15 cellular contexts compared by ENCODE assay signal in the genomic region with DNA sequence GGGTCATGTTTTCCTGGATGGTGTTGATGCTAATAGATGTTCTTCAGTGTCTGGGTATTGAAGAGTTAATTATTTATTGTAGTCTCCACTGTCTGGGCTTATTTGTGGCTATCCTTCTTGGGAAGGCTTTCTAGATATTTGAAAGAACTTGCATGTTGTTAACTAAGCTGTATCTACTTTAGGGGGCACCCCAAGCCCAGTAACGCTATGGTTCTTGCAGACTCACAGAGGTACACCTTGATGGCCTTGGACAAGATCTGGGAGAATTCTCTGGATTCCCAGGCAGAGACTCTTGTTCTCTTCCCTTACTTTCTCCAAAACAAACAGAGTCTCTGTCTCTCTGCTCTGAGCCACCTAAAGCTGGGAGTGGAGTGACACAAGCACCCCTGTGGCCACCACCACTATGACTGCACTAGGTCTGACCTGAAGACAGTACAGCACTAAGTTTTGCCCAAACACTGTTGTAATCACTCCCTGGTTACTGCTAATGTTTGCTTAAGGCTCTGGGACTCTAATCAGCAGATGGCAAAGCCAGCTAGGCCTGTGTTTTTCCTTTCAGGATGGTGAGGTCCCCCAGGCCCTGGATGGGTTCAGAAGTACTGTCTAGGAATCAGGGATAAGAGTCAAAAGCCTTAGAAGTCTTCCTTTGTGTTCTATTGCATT.
"Had no signal": no experiment of that assay in that cellular context is flagged by ENCODE, and none has a peak within 500 bp of the region (broad histone marks: within the 10 kb centered on the region; RNA-seq: fewer than 3 reads in every experiment).

No MANE protein-coding gene starts in this region.

- H3K4me1 ChIP-seq: heart left ventricle, parathyroid adenoma, transverse colon had no signal

- H3K4me3 Mint-ChIP-seq: activated naive CD8-positive, alpha-beta T cell treated with anti-CD3 and anti-CD28 coated beads, Interleukin-2, amount 10 ng/mL, durations not matched to agents 7 days and 5 days; neural crest cell; T-helper 2 cell treated with Interferon-gamma antibody and Interleukin-4, amounts not matched to agents 5 μg/mL and 100 μg/mL, for 36 hours had no signal

- H3K79me2 ChIP-seq: parathyroid adenoma had no signal

- H3K9ac ChIP-seq: parathyroid adenoma had no signal

- H3K36me3 Mint-ChIP-seq: activated naive CD8-positive, alpha-beta T cell treated with anti-CD3 and anti-CD28 coated beads, Interleukin-2, amount 10 ng/mL, durations not matched to agents 7 days and 5 days had no signal

- H3K4me3 ChIP-seq: dorsolateral prefrontal cortex, heart left ventricle, skin epidermis, transverse colon had no signal

- H2AFZ ChIP-seq: parathyroid adenoma had no signal

- H3K9me3 ChIP-seq: transverse colon had no signal

- ATAC-seq: heart left ventricle had no signal

- H3K36me3 ChIP-seq: heart left ventricle, transverse colon had no signal

- H3K4me1 Mint-ChIP-seq: activated naive CD8-positive, alpha-beta T cell treated with anti-CD3 and anti-CD28 coated beads, Interleukin-2, amount 10 ng/mL, durations not matched to agents 7 days and 5 days; neural crest cell had no signal

- H3K9me3 Mint-ChIP-seq: activated naive CD8-positive, alpha-beta T cell treated with anti-CD3 and anti-CD28 coated beads, Interleukin-2, amount 10 ng/mL, durations not matched to agents 7 days and 5 days; T-helper 2 cell treated with Interferon-gamma antibody and Interleukin-4, amounts not matched to agents 5 μg/mL and 100 μg/mL, for 36 hours had no signal

- DNase-seq: activated CD4-positive, alpha-beta T cell treated with anti-CD3 and anti-CD28 coated beads, Interleukin-2, amount 50 U/mL, for 4 hours; activated CD4-positive, CD25-positive, alpha-beta regulatory T cell treated with anti-CD3 and anti-CD28 coated beads, Interleukin-2, amount 50 U/mL, for 72 hours; activated gamma-delta T cell treated with Interleukin-2 at 50 U/mL for 16 hours; activated naive CD8-positive, alpha-beta T cell treated with anti-CD3 and anti-CD28 coated beads, Interleukin-2, amount 10 ng/mL, durations not matched to agents 7 days and 5 days; activated T-cell treated with anti-CD3 and anti-CD28 coated beads, Interleukin-2, amount 50 U/mL, for 48 hours; aorta; dorsolateral prefrontal cortex; foreskin melanocyte; heart left ventricle; retina; transverse colon had no signal

- H3K27ac ChIP-seq: dorsolateral prefrontal cortex, heart left ventricle, parathyroid adenoma, skin epidermis, transverse colon had no signal

- H3K27me3 ChIP-seq: heart left ventricle, transverse colon had no signal

- H3K27ac Mint-ChIP-seq: activated naive CD8-positive, alpha-beta T cell treated with anti-CD3 and anti-CD28 coated beads, Interleukin-2, amount 10 ng/mL, durations not matched to agents 7 days and 5 days; T-helper 2 cell treated with Interferon-gamma antibody and Interleukin-4, amounts not matched to agents 5 μg/mL and 100 μg/mL, for 36 hours had no signal
